In genomic region chr4:39706829-39707511, GRCh38 we compare ENCODE assay signal across 9 cellular contexts. TPM values are rescaled to one million over a fixed set of nuclear protein-coding genes. Genes with fewer than 3 reads are reported as not detected.
DNase-seq lines count a peak whose midpoint lies in the region; ATAC-seq, FAIRE-seq and TF ChIP-seq lines count a peak whose summit lies in the region.
"Had no signal": no experiment of that assay in that cellular context is flagged by ENCODE, and none has a peak within 500 bp of the region (broad histone marks: within the 10 kb centered on the region; RNA-seq: fewer than 3 reads in every experiment).

No MANE protein-coding gene starts in this region.

- H3K4me2 ChIP-seq in neural progenitor cell, result no peak overlapping the region

- 93% methylated on average over 10 of the region's 10 CpGs for WGBS in tibial nerve, 2 donors
- 82 to 91% (median 86%) methylated on average over 10 of the region's 10 CpGs for WGBS in small intestine, 3 donors

- no peaks in the 10 kb centered on the region for H3K9me3 Mint-ChIP-seq in effector memory CD8-positive, alpha-beta T cell
- no peaks in the 10 kb centered on the region for H3K9me3 Mint-ChIP-seq in neural progenitor cell

- peak overlapping the region; percentile 60 for H3K27ac ChIP-seq in neural progenitor cell
- no peak overlapping the region for H3K27ac ChIP-seq in tibial nerve
- H3K27ac ChIP-seq in small intestine (ENCODE audit: low read depth in 1 of 2, low read length in 1 of 2), result peak overlapping the region in 1 of 2 donors; percentile 43

- no peak for TF ChIP-seq EP300 in tibial nerve (IDR thresholded peaks at IDR 0.05)

- TF ChIP-seq CTCF in neural progenitor cell (IDR thresholded peaks at IDR 0.05), result no peak
- no peak for TF ChIP-seq CTCF in tibial nerve (IDR thresholded peaks at IDR 0.05)

- no peak overlapping the region for H3K9ac ChIP-seq in neural progenitor cell

- H3K79me2 ChIP-seq in neural progenitor cell (ENCODE audit: low read depth), result peaks cover 100% of the 10 kb centered on the region

- FAIRE-seq in small intestine (lab: Jason Lieb, UNC), result no peak

- no peak overlapping the region for H3K4me3 ChIP-seq in neural progenitor cell
- H3K4me3 ChIP-seq in tibial nerve, result no peak overlapping the region
- H3K4me3 ChIP-seq in small intestine (ENCODE audit: low read depth in 1 of 2, low read length in 2 of 2), result no peak overlapping the region

- H2AFZ ChIP-seq in neural progenitor cell (replicated peaks), result no peak overlapping the region

- H3K4me1 Mint-ChIP-seq in effector memory CD8-positive, alpha-beta T cell (ENCODE audit: low read depth in 2 of 2), result peaks cover 25 to 39% of the 10 kb centered on the region in 2 donors
- peaks cover 3% of the 10 kb centered on the region for H3K4me1 Mint-ChIP-seq in neural progenitor cell

- H3K36me3 ChIP-seq in neural progenitor cell (no peaks in the 10 kb centered on the region), tibial nerve (peaks cover 0 to 13% (median 0%) of the 10 kb centered on the region in 3 donors), small intestine (ENCODE audit: control insufficient read depth in 2 of 2, insufficient read depth in 2 of 2, low read length in 2 of 2) (peaks cover 0 to 2% of the 10 kb centered on the region in 2 donors)

- no peaks in the 10 kb centered on the region for H3K27me3 Mint-ChIP-seq in effector memory CD8-positive, alpha-beta T cell
- H3K27me3 Mint-ChIP-seq in neural progenitor cell (ENCODE audit: insufficient read depth, low read depth), result peaks cover 2% of the 10 kb centered on the region

- no peaks in the 10 kb centered on the region for H3K4me1 ChIP-seq in neural progenitor cell
- H3K4me1 ChIP-seq in tibial nerve, result peaks cover 0 to 39% (median 7%) of the 10 kb centered on the region in 4 donors
- peaks cover 2 to 7% of the 10 kb centered on the region in 2 donors for H3K4me1 ChIP-seq in small intestine (ENCODE audit: control insufficient read depth in 2 of 2, insufficient read depth in 1 of 2, low read depth in 1 of 2, low read length in 1 of 2)

- DNase-seq in Daoy (ENCODE audit: low read depth) (peak; percentile 70), neural progenitor cell (ENCODE audit: low spot score) (no peak), NCI-H2227 (lab: John Stamatoyannopoulos, UW; ENCODE audit: unreplicated experiment) (no peak), tibial nerve (ENCODE audit: low spot score in 2 of 2) (no peak), small intestine (no peak)
- DNase-seq in effector memory CD8-positive, alpha-beta T cell, result no peak
- DNase-seq: central memory CD4-positive, alpha-beta T cell had no signal

- no peak for TF ChIP-seq POLR2A in tibial nerve (IDR thresholded peaks at IDR 0.05)

- H3K9me3 ChIP-seq in neural progenitor cell (ENCODE audit: low read depth) (no peaks in the 10 kb centered on the region), tibial nerve (no peaks in the 10 kb centered on the region), small intestine (ENCODE audit: control insufficient read depth, low read depth) (no peaks in the 10 kb centered on the region)

- H3K27me3 ChIP-seq in neural progenitor cell, result no peaks in the 10 kb centered on the region
- H3K27me3 ChIP-seq in tibial nerve, result no peaks in the 10 kb centered on the region
- no peaks in the 10 kb centered on the region for H3K27me3 ChIP-seq in small intestine (ENCODE audit: control insufficient read depth in 2 of 2, insufficient read depth in 2 of 2, low read length in 2 of 2)

- H4K20me1 ChIP-seq in neural progenitor cell (ENCODE audit: low read depth), result peaks cover 74% of the 10 kb centered on the region

- H3K27ac Mint-ChIP-seq in effector memory CD8-positive, alpha-beta T cell, result peak overlapping the region; percentile 24 to 81
- H3K27ac Mint-ChIP-seq in neural progenitor cell, result no peak overlapping the region

- peaks cover 33% of the 10 kb centered on the region for H3F3A ChIP-seq in neural progenitor cell (ENCODE audit: low read depth)

- peaks cover 44% of the 10 kb centered on the region for H3K36me3 Mint-ChIP-seq in effector memory CD8-positive, alpha-beta T cell (ENCODE audit: insufficient read depth)
- peaks cover 21% of the 10 kb centered on the region for H3K36me3 Mint-ChIP-seq in neural progenitor cell

- ATAC-seq in HG03565 (IDR thresholded peaks at IDR 0.05; ENCODE audit: unreplicated experiment), result peak; percentile 47
- ATAC-seq in effector memory CD8-positive, alpha-beta T cell (replicated peaks), result no peak
- ATAC-seq in GM21526 (IDR thresholded peaks at IDR 0.05; ENCODE audit: low FRiP score, unreplicated experiment), result no peak

- H3K4me3 Mint-ChIP-seq in effector memory CD8-positive, alpha-beta T cell, result peak overlapping the region in 1 of 2 donors; percentile 15
- H3K4me3 Mint-ChIP-seq in neural progenitor cell, result no peak overlapping the region

RNA-seq across cellular contexts. Expression of gene UBE2K, which starts 9.0 kb away (rescaled TPM):
- 20.2 and 20.4 TPM in 2 replicates for total RNA-seq in Daoy (2014; rRNA removed; shearing (Covaris generic))
- 36.6 and 61.8 TPM in 2 replicates for total RNA-seq in neural progenitor cell (ENCODE audit: low replicate concordance)
- 10 to 100 TPM; 19.0 to 28.0 (median 24.5) TPM for total RNA-seq in tibial nerve
- polyA plus RNA-seq in small intestine, result 10 to 100 TPM; 33.5 to 36.0 (median 35.1) TPM
